In genomic region chr2:155145758-155146229, GRCh38 we compare ENCODE assay signal across 10 cellular contexts.
DNase-seq lines count a peak whose midpoint lies in the region; ATAC-seq and TF ChIP-seq lines count a peak whose summit lies in the region.
"Had no signal": no experiment of that assay in that cellular context is flagged by ENCODE, and none has a peak within 500 bp of the region (broad histone marks: within the 10 kb centered on the region; RNA-seq: fewer than 3 reads in every experiment).

No MANE protein-coding gene starts in this region.

- no peaks in the 10 kb centered on the region for H3K4me1 Mint-ChIP-seq in activated T-helper 2 cell treated with anti-CD3 and anti-CD28 coated beads, Interferon-gamma antibody, Interleukin-2, Interleukin-4, amounts not matched to agents 10 μg/mL and 5 μg/mL and 100 μg/mL, durations not matched to agents 14 hours and 24 hours and 36 hours (ENCODE audit: low read depth)
- no peaks in the 10 kb centered on the region for H3K4me1 Mint-ChIP-seq in activated CD4-positive, alpha-beta T cell treated with anti-CD3 and anti-CD28 coated beads, Interleukin-2, amount 10 ng/mL, durations not matched to agents 7 days and 5 days
- H3K4me1 Mint-ChIP-seq: activated naive CD4-positive, alpha-beta T cell treated with anti-CD3 and anti-CD28 coated beads, Interleukin-2, amount 50 U/mL, for 24 hours had no signal

- H3K36me3 Mint-ChIP-seq in activated T-helper 2 cell treated with anti-CD3 and anti-CD28 coated beads, Interferon-gamma antibody, Interleukin-2, Interleukin-4, amounts not matched to agents 10 μg/mL and 5 μg/mL and 100 μg/mL, durations not matched to agents 14 hours and 24 hours and 36 hours (ENCODE audit: low read depth) = no peaks in the 10 kb centered on the region
- no peaks in the 10 kb centered on the region for H3K36me3 Mint-ChIP-seq in activated CD4-positive, alpha-beta T cell treated with anti-CD3 and anti-CD28 coated beads, Interleukin-2, amount 10 ng/mL, durations not matched to agents 7 days and 5 days (ENCODE audit: low read depth)
- H3K36me3 Mint-ChIP-seq: activated naive CD4-positive, alpha-beta T cell treated with anti-CD3 and anti-CD28 coated beads, Interleukin-2, amount 50 U/mL, for 24 hours had no signal

- intact Hi-C loops in body of pancreas (cut with DNase I) = no loop called here
- intact Hi-C loops in activated T-helper 2 cell treated with anti-CD3 and anti-CD28 coated beads, Interferon-gamma antibody, Interleukin-2, Interleukin-4, amounts not matched to agents 10 μg/mL and 5 μg/mL and 100 μg/mL, durations not matched to agents 14 hours and 24 hours and 36 hours (cut with micrococcal nuclease) = no loop called here

- H3K27me3 Mint-ChIP-seq in activated T-helper 2 cell treated with anti-CD3 and anti-CD28 coated beads, Interferon-gamma antibody, Interleukin-2, Interleukin-4, amounts not matched to agents 10 μg/mL and 5 μg/mL and 100 μg/mL, durations not matched to agents 14 hours and 24 hours and 36 hours (ENCODE audit: low read depth) = no peaks in the 10 kb centered on the region
- H3K27me3 Mint-ChIP-seq in activated CD4-positive, alpha-beta T cell treated with anti-CD3 and anti-CD28 coated beads, Interleukin-2, amount 10 ng/mL, durations not matched to agents 7 days and 5 days = no peaks in the 10 kb centered on the region
- H3K27me3 Mint-ChIP-seq: activated naive CD4-positive, alpha-beta T cell treated with anti-CD3 and anti-CD28 coated beads, Interleukin-2, amount 50 U/mL, for 24 hours had no signal

- TF ChIP-seq POLR2A in body of pancreas (IDR thresholded peaks at IDR 0.05) = no peak

- CTCF ChIA-PET in activated CD4-positive, alpha-beta T cell treated with anti-CD3 and anti-CD28 coated beads, Interleukin-2, amount 10 ng/mL, durations not matched to agents 7 days and 5 days (lab: Charles Lee) = no interaction called here

- peaks cover 5% of the 10 kb centered on the region for H3K4me1 ChIP-seq in body of pancreas

- peak; percentile 95 for ATAC-seq in GM18511 (IDR thresholded peaks at IDR 0.05; ENCODE audit: unreplicated experiment)
- peak; percentile 98 for ATAC-seq in GM21717 (IDR thresholded peaks at IDR 0.05; ENCODE audit: unreplicated experiment)
- ATAC-seq in HG03439 (IDR thresholded peaks at IDR 0.05; ENCODE audit: unreplicated experiment) = peak; percentile 97
- peak; percentile 40 for ATAC-seq in body of pancreas

- H3K4me3 ChIP-seq in body of pancreas = no peak overlapping the region

- H3K27ac ChIP-seq in body of pancreas = no peak overlapping the region

- no peaks in the 10 kb centered on the region for H3K9me3 Mint-ChIP-seq in activated T-helper 2 cell treated with anti-CD3 and anti-CD28 coated beads, Interferon-gamma antibody, Interleukin-2, Interleukin-4, amounts not matched to agents 10 μg/mL and 5 μg/mL and 100 μg/mL, durations not matched to agents 14 hours and 24 hours and 36 hours
- no peaks in the 10 kb centered on the region for H3K9me3 Mint-ChIP-seq in activated CD4-positive, alpha-beta T cell treated with anti-CD3 and anti-CD28 coated beads, Interleukin-2, amount 10 ng/mL, durations not matched to agents 7 days and 5 days
- H3K9me3 Mint-ChIP-seq: activated naive CD4-positive, alpha-beta T cell treated with anti-CD3 and anti-CD28 coated beads, Interleukin-2, amount 50 U/mL, for 24 hours had no signal

- 20 to 24% methylated on average over 3 of the region's 3 CpGs for WGBS in body of pancreas, 2 donors

- no peaks in the 10 kb centered on the region for H3K27me3 ChIP-seq in body of pancreas

- no peak for TF ChIP-seq CTCF in body of pancreas (IDR thresholded peaks at IDR 0.05)

- H3K4me3 Mint-ChIP-seq in activated T-helper 2 cell treated with anti-CD3 and anti-CD28 coated beads, Interferon-gamma antibody, Interleukin-2, Interleukin-4, amounts not matched to agents 10 μg/mL and 5 μg/mL and 100 μg/mL, durations not matched to agents 14 hours and 24 hours and 36 hours (ENCODE audit: low read depth) = no peak overlapping the region
- H3K4me3 Mint-ChIP-seq in activated CD4-positive, alpha-beta T cell treated with anti-CD3 and anti-CD28 coated beads, Interleukin-2, amount 10 ng/mL, durations not matched to agents 7 days and 5 days = no peak overlapping the region
- H3K4me3 Mint-ChIP-seq: activated naive CD4-positive, alpha-beta T cell treated with anti-CD3 and anti-CD28 coated beads, Interleukin-2, amount 50 U/mL, for 24 hours had no signal

- POLR2A ChIA-PET in activated CD4-positive, alpha-beta T cell treated with anti-CD3 and anti-CD28 coated beads, Interleukin-2, amount 10 ng/mL, durations not matched to agents 7 days and 5 days (lab: Charles Lee) = no interaction called here

- H3K27ac Mint-ChIP-seq in activated T-helper 2 cell treated with anti-CD3 and anti-CD28 coated beads, Interferon-gamma antibody, Interleukin-2, Interleukin-4, amounts not matched to agents 10 μg/mL and 5 μg/mL and 100 μg/mL, durations not matched to agents 14 hours and 24 hours and 36 hours = no peak overlapping the region
- no peak overlapping the region for H3K27ac Mint-ChIP-seq in activated CD4-positive, alpha-beta T cell treated with anti-CD3 and anti-CD28 coated beads, Interleukin-2, amount 10 ng/mL, durations not matched to agents 7 days and 5 days
- H3K27ac Mint-ChIP-seq: activated naive CD4-positive, alpha-beta T cell treated with anti-CD3 and anti-CD28 coated beads, Interleukin-2, amount 50 U/mL, for 24 hours had no signal

- H3K9me3 ChIP-seq in body of pancreas = no peaks in the 10 kb centered on the region

- H3K36me3 ChIP-seq in body of pancreas (replicated peaks in 1 of 2; ENCODE audit: insufficient read depth in 1 of 2, low read depth in 2 of 2) = no peaks in the 10 kb centered on the region

- DNase-seq in body of pancreas = peak in 1 of 4 donors; percentile 7
- no peak for DNase-seq in retina
- DNase-seq in activated T-helper 2 cell treated with anti-CD3 and anti-CD28 coated beads, Interferon-gamma antibody, Interleukin-2, Interleukin-4, amounts not matched to agents 10 μg/mL and 5 μg/mL and 100 μg/mL, durations not matched to agents 14 hours and 24 hours and 36 hours (ENCODE audit: low spot score) = no peak
- DNase-seq in activated CD4-positive, alpha-beta T cell treated with anti-CD3 and anti-CD28 coated beads, Interleukin-2, amount 10 ng/mL, durations not matched to agents 7 days and 5 days = no peak
- no peak for DNase-seq in amygdala (lab: John Stamatoyannopoulos, UW)
- DNase-seq: EL had no signal

Comparison
In these comparisons a context has a peak if more than half of its experiments do, and no peak if none do; other contexts are left out.
1. ATAC-seq: peak in every context shown above with its lines; median percentile 98 in GM21717; 97 in HG03439; 95 in GM18511; 40 in body of pancreas.